In genomic region chr9:92607088-92607487, GRCh38 we compare ENCODE assay signal across 12 cellular contexts.
DNase-seq lines count a peak whose midpoint lies in the region; ATAC-seq, FAIRE-seq and TF ChIP-seq lines count a peak whose summit lies in the region.
"Had no signal": no experiment of that assay in that cellular context is flagged by ENCODE, and none has a peak within 500 bp of the region (broad histone marks: within the 10 kb centered on the region; RNA-seq: fewer than 3 reads in every experiment).

No MANE protein-coding gene starts in this region.

- H2AFZ ChIP-seq in K562 (ENCODE audit: low read depth, low read length) (no peak overlapping the region), PC-3 (ENCODE audit: low read length) (no peak overlapping the region)

- TF ChIP-seq CTCF in HEK293 (tag by site-specific recombination; IDR thresholded peaks at IDR 0.05) (no peak), K562 (IDR thresholded peaks at IDR 0.05 in 2 of 3, conservative IDR thresholded peaks at IDR 0.05 in 1 of 3; ENCODE audit: insufficient read depth in 2 of 3, low read depth in 1 of 3, low read length in 3 of 3) (no peak), PC-3 (conservative IDR thresholded peaks at IDR 0.05; ENCODE audit: low read depth, low read length) (no peak)

- no peaks in the 10 kb centered on the region for H3K9me2 ChIP-seq in PC-3 (replicated peaks; ENCODE audit: low read length)

- H3K9me1 ChIP-seq in K562 (ENCODE audit: control insufficient read depth, insufficient read depth, low read length): no peaks in the 10 kb centered on the region

- H3K4me2 ChIP-seq in K562 (ENCODE audit: insufficient read depth, low read length) (no peak overlapping the region), PC-3 (ENCODE audit: low read length) (no peak overlapping the region)

- no TSS peak for BruUV-seq in K562 (replicated peaks; lab: Mats Ljungman, UMichigan)
- BruUV-seq in PC-3 (replicated peaks; lab: Mats Ljungman, UMichigan): no TSS peak

- ATAC-seq in K562 (no peak), HG03520 (IDR thresholded peaks at IDR 0.05; ENCODE audit: unreplicated experiment) (no peak), PC-3 (no peak)
- ATAC-seq: effector memory CD8-positive, alpha-beta T cell had no signal

- no peak for TF ChIP-seq POLR2A in K562 (conservative IDR thresholded peaks at IDR 0.05)

- 41% methylated on average over 2 of the region's 2 CpGs for WGBS in K562 (ENCODE audit: insufficient coverage, low coverage, missing lambda C conversion rate)

- H3K4me3 ChIP-seq in HEK293 (ENCODE audit: low read depth, low read length) (no peak overlapping the region), K562 (no peak overlapping the region), PC-3 (ENCODE audit: low read length) (no peak overlapping the region)

- H3K27ac ChIP-seq in HEK293 (ENCODE audit: extremely low read depth, low read depth, low read length) (no peak overlapping the region), K562 (ENCODE audit: extremely low read depth, low read depth, low read length) (no peak overlapping the region), PC-3 (ENCODE audit: low read length) (no peak overlapping the region)

- intact Hi-C loops in K562 (cut with micrococcal nuclease) (no loop called here), PC-3 (cut with micrococcal nuclease) (no loop called here)

- H3F3A ChIP-seq in PC-3 (ENCODE audit: low read length, unreplicated experiment): no peaks in the 10 kb centered on the region

- no peak for FAIRE-seq in K562 (lab: Jason Lieb, UNC)
- FAIRE-seq: GM18507 had no signal

- H3K4me1 ChIP-seq in HEK293 (ENCODE audit: control insufficient read depth, insufficient read depth, low read length): 0 out of 2 replicates have a peak, but pooled peaks cover 6% of the 10 kb centered on the region
- H3K4me1 ChIP-seq in K562 (replicated peaks in 1 of 2; ENCODE audit: control insufficient read depth in 2 of 2, insufficient read depth in 2 of 2, low read length in 2 of 2): peaks cover 0 to 14% of the 10 kb centered on the region in 2 experiments; a peak in 1 of 5 replicates
- H3K4me1 ChIP-seq in PC-3 (ENCODE audit: insufficient read depth, low read length): no peaks in the 10 kb centered on the region

- in situ Hi-C loops in K562 (cut with MboI): no loop called here

- H3K9ac ChIP-seq in K562 (ENCODE audit: insufficient read depth in 1 of 2, low read depth in 2 of 2, low read length in 2 of 2) (no peak overlapping the region), PC-3 (ENCODE audit: low read length) (no peak overlapping the region)

- DNase-seq in AG08395 (ENCODE audit: low spot score) (peak; percentile 20), K562 (ENCODE audit: extremely low read depth in 1 of 4, low spot score in 3 of 4) (no peak), iris pigment epithelial cell (ENCODE audit: low read depth) (peak; percentile 79), iPS-NIHi7 (ENCODE audit: extremely low spot score) (no peak), NCI-H774 (lab: John Stamatoyannopoulos, UW) (no peak), PC-3 (no peak)
- DNase-seq: activated effector memory CD4-positive, alpha-beta T cell treated with Interleukin-2 at 50 U/mL for 16 hours; effector memory CD8-positive, alpha-beta T cell; kidney glomerular epithelial cell had no signal

- H3K79me2 ChIP-seq in K562 (ENCODE audit: control insufficient read depth, insufficient read depth, low read length) (no peaks in the 10 kb centered on the region), PC-3 (ENCODE audit: low read length) (no peaks in the 10 kb centered on the region)

- TF ChIP-seq EP300 in K562 (IDR thresholded peaks at IDR 0.05; ENCODE audit: low read length): no peak

- H3K36me3 ChIP-seq in HEK293 (ENCODE audit: control insufficient read depth in 2 of 2, insufficient read depth in 1 of 2, low read length in 2 of 2) (peaks cover 0 to 16% of the 10 kb centered on the region in 2 experiments; a peak in 1 of 3 replicates), K562 (ENCODE audit: control insufficient read depth, insufficient read depth, low read length) (peaks cover 9% of the 10 kb centered on the region; the same call in 2 of the 3 replicates), PC-3 (ENCODE audit: low read depth, low read length) (0 out of 2 replicates have a peak, but pooled peaks cover 3% of the 10 kb centered on the region)

- POLR2A ChIA-PET in HEK293 (lab: Yijun Ruan, JAX): no interaction called here
- POLR2A ChIA-PET in K562 (lab: Yijun Ruan, JAX): no interaction called here
- POLR2A ChIA-PET in PC-3 (lab: Charles Lee; ENCODE audit: unreplicated experiment): no interaction called here

- no peak for TF ChIP-seq RAD21 in K562 (CRISPR knock-in tag; conservative IDR thresholded peaks at IDR 0.05 in 1 of 2, IDR thresholded peaks at IDR 0.05 in 1 of 2)

- H3K27me3 ChIP-seq in K562 (ENCODE audit: control insufficient read depth in 2 of 2, insufficient read depth in 2 of 2, low read length in 2 of 2): no peaks in the 10 kb centered on the region
- no peaks in the 10 kb centered on the region for H3K27me3 ChIP-seq in PC-3 (ENCODE audit: low read length)

- H3K9me3 ChIP-seq in HEK293 (ENCODE audit: control insufficient read depth, insufficient read depth, low read depth, low read length): no peaks in the 10 kb centered on the region
- no peaks in the 10 kb centered on the region; the same call in 1 of the 2 replicates for H3K9me3 ChIP-seq in K562 (replicated peaks; ENCODE audit: control insufficient read depth, insufficient read depth, low read depth, low read length)
- H3K9me3 ChIP-seq in PC-3 (ENCODE audit: low read length): no peaks in the 10 kb centered on the region

- CTCF ChIA-PET in HEK293 (lab: Yijun Ruan, JAX) (interaction anchor here (1.5 kb wide), 1 partner anchor 467 kb away, joined by 7 read pairs; no protein-coding TSS in a partner anchor), K562 (lab: Yijun Ruan, JAX; ENCODE audit: low intra/inter-chr PET ratio) (no interaction called here), PC-3 (lab: Charles Lee) (no interaction called here)

- H4K20me1 ChIP-seq in K562 (replicated peaks; ENCODE audit: control insufficient read depth, insufficient read depth, low read length) (no peaks in the 10 kb centered on the region), PC-3 (ENCODE audit: low read length) (no peaks in the 10 kb centered on the region)

TF ChIP-seq in HEK293, 187 proteins besides CTCF, POLR2A, EP300 and RAD21 (continues in another document):
- TF ChIP-seq ZNF169 (tag by site-specific recombination; IDR thresholded peaks at IDR 0.05): no peak
- TF ChIP-seq ZNF561 (tag by site-specific recombination; IDR thresholded peaks at IDR 0.05; ENCODE audit: borderline replicate concordance): 0 out of 2 replicates have a peak, but pooled peaks have one; percentile 45
- TF ChIP-seq, protein P1, sequence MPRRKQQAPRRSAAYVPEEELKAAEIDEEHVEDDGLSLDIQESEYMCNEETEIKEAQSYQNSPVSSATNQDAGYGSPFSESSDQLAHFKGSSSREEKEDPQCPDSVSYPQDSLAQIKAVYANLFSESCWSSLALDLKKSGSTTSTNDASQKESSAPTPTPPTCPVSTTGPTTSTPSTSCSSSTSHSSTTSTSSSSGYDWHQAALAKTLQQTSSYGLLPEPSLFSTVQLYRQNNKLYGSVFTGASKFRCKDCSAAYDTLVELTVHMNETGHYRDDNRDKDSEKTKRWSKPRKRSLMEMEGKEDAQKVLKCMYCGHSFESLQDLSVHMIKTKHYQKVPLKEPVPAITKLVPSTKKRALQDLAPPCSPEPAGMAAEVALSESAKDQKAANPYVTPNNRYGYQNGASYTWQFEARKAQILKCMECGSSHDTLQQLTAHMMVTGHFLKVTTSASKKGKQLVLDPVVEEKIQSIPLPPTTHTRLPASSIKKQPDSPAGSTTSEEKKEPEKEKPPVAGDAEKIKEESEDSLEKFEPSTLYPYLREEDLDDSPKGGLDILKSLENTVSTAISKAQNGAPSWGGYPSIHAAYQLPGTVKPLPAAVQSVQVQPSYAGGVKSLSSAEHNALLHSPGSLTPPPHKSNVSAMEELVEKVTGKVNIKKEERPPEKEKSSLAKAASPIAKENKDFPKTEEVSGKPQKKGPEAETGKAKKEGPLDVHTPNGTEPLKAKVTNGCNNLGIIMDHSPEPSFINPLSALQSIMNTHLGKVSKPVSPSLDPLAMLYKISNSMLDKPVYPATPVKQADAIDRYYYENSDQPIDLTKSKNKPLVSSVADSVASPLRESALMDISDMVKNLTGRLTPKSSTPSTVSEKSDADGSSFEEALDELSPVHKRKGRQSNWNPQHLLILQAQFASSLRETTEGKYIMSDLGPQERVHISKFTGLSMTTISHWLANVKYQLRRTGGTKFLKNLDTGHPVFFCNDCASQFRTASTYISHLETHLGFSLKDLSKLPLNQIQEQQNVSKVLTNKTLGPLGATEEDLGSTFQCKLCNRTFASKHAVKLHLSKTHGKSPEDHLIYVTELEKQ (tag by site-specific recombination; IDR thresholded peaks at IDR 0.05; ENCODE audit: borderline replicate concordance): no peak
- TF ChIP-seq ZNF184 (tag by site-specific recombination; IDR thresholded peaks at IDR 0.05): peak; percentile 80

TF ChIP-seq in K562, 482 proteins besides CTCF, POLR2A, EP300 and RAD21:
- TF ChIP-seq, protein P2, sequence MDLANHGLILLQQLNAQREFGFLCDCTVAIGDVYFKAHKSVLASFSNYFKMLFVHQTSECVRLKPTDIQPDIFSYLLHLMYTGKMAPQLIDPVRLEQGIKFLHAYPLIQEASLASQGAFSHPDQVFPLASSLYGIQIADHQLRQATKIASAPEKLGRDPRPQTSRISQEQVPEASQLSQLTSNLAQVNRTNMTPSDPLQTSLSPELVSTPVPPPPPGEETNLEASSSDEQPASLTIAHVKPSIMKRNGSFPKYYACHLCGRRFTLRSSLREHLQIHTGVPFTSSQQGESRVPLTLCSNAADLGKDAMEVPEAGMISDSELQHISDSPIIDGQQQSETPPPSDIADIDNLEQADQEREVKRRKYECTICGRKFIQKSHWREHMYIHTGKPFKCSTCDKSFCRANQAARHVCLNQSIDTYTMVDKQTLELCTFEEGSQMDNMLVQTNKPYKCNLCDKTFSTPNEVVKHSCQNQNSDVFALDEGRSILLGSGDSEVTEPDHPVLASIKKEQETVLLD (IDR thresholded peaks at IDR 0.05): no peak
- TF ChIP-seq NFIX (CRISPR knock-in tag; IDR thresholded peaks at IDR 0.05; ENCODE audit: low read depth): peak; percentile 75
- TF ChIP-seq NFIC (IDR thresholded peaks at IDR 0.05): peak; percentile 93

Comparison
In these comparisons a context has a peak if more than half of its experiments do, and no peak if none do; other contexts are left out.
1. DNase-seq: peak in AG08395 (single experiment) and iris pigment epithelial cell (single experiment); none in K562 (0 of 4), iPS-NIHi7 (single experiment), NCI-H774 (single experiment) and PC-3 (single experiment).